In the genomic region with DNA sequence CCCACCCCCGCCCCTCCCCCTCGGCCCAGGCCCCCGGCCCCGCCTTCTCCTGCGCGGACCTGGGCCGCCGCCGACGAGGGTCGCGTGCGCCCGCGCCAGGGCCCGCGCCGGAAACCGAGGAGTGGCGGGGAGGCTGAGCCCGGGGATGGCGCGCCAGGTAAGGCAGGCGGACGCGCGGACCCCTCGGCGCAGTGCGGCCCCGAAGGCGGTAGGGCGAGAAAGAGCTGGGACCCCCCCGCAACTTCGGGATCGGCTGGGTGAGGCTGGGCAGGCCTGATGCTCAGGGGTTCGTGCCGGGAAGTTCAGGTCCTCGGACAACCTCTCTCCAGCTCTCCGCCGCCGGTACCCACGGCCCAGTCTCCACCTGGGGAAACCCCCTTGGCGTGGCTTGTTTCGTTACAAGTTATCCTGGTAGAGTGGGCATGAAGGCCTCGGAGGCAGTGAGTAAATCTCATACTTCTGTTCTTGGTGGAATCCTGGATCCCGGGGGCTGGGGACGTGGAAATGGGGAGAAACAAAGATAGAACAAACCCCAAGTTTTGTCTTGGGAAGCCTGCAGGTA, we compare ENCODE assay signal across 1 cellular context.
A peak's percentile ranks its signal among the peaks of the same experiment; 100 is the strongest.
TF ChIP-seq lines count a peak whose summit lies in the region.

No MANE protein-coding gene starts in this region.

TF ChIP-seq in K562, 482 proteins besides CTCF, POLR2A, EP300 and RAD21 (continued from another document and continues in another):
- TF ChIP-seq TOE1 (IDR thresholded peaks at IDR 0.05; ENCODE audit: borderline replicate concordance): peak; percentile 35; the same call in 1 of the 2 replicates
- no peak for TF ChIP-seq TOE1 (CRISPR knock-in tag; IDR thresholded peaks at IDR 0.05; ENCODE audit: borderline replicate concordance, low read depth)
- no peak for TF ChIP-seq ZEB2 (IDR thresholded peaks at IDR 0.05)
- no peak for TF ChIP-seq HMBOX1 (IDR thresholded peaks at IDR 0.05)
- TF ChIP-seq, protein P1, sequence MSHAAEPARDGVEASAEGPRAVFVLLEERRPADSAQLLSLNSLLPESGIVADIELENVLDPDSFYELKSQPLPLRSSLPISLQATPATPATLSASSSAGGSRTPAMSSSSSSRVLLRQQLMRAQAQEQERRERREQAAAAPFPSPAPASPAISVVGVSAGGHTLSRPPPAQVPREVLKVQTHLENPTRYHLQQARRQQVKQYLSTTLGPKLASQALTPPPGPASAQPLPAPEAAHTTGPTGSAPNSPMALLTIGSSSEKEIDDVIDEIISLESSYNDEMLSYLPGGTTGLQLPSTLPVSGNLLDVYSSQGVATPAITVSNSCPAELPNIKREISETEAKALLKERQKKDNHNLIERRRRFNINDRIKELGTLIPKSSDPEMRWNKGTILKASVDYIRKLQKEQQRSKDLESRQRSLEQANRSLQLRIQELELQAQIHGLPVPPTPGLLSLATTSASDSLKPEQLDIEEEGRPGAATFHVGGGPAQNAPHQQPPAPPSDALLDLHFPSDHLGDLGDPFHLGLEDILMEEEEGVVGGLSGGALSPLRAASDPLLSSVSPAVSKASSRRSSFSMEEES (CRISPR knock-in tag; IDR thresholded peaks at IDR 0.05): no peak
- TF ChIP-seq PHF8 (IDR thresholded peaks at IDR 0.05; ENCODE audit: borderline replicate concordance, low read length): peak; percentile 75; the same call in 1 of the 2 replicates
- peak; percentile 48; the same call in 1 of the 2 replicates for TF ChIP-seq SMAD4 (CRISPR knock-in tag; conservative IDR thresholded peaks at IDR 0.05)
- TF ChIP-seq, protein P2, sequence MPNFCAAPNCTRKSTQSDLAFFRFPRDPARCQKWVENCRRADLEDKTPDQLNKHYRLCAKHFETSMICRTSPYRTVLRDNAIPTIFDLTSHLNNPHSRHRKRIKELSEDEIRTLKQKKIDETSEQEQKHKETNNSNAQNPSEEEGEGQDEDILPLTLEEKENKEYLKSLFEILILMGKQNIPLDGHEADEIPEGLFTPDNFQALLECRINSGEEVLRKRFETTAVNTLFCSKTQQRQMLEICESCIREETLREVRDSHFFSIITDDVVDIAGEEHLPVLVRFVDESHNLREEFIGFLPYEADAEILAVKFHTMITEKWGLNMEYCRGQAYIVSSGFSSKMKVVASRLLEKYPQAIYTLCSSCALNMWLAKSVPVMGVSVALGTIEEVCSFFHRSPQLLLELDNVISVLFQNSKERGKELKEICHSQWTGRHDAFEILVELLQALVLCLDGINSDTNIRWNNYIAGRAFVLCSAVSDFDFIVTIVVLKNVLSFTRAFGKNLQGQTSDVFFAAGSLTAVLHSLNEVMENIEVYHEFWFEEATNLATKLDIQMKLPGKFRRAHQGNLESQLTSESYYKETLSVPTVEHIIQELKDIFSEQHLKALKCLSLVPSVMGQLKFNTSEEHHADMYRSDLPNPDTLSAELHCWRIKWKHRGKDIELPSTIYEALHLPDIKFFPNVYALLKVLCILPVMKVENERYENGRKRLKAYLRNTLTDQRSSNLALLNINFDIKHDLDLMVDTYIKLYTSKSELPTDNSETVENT (CRISPR knock-in tag; IDR thresholded peaks at IDR 0.05): peak; percentile 82
- peak; percentile 58; the same call in 1 of the 2 replicates for TF ChIP-seq GABPB1 (CRISPR knock-in tag; IDR thresholded peaks at IDR 0.05)
- peak; percentile 68 for TF ChIP-seq ZBTB1 (CRISPR knock-in tag; IDR thresholded peaks at IDR 0.05; ENCODE audit: borderline replicate concordance, low read depth)
- no peak for TF ChIP-seq ZSCAN29 (IDR thresholded peaks at IDR 0.05)
- peak; percentile 92 for TF ChIP-seq CREB1 (IDR thresholded peaks at IDR 0.05)
- TF ChIP-seq CREB1 (CRISPR knock-in tag; IDR thresholded peaks at IDR 0.05): peak; percentile 87
- TF ChIP-seq FOXA3 (CRISPR knock-in tag; conservative IDR thresholded peaks at IDR 0.05 in 1 of 2, IDR thresholded peaks at IDR 0.05 in 1 of 2): 0 out of 4 replicates have a peak, but pooled peaks of 1 of the 2 experiments have one; percentile 49
- no peak for TF ChIP-seq FIP1L1 (IDR thresholded peaks at IDR 0.05; ENCODE audit: low read depth, low read length, poor library complexity, severe bottlenecking)
- TF ChIP-seq POLR2AphosphoS5 (IDR thresholded peaks at IDR 0.05; ENCODE audit: control insufficient read depth, insufficient read depth, low read depth, low read length): peak; percentile 17; the same call in 1 of the 2 replicates
- TF ChIP-seq ZNF124 (CRISPR knock-in tag; IDR thresholded peaks at IDR 0.05): no peak
- no peak for TF ChIP-seq HMGN3 (IDR thresholded peaks at IDR 0.05; ENCODE audit: borderline replicate concordance, extremely low read depth, insufficient read length, low read depth, low read length)
- TF ChIP-seq ZNF511 (CRISPR knock-in tag; IDR thresholded peaks at IDR 0.05): peak; percentile 55; the same call in 1 of the 2 replicates
- no peak for TF ChIP-seq USF2 (CRISPR knock-in tag; IDR thresholded peaks at IDR 0.05)
- no peak for TF ChIP-seq HDGF (IDR thresholded peaks at IDR 0.05)
- TF ChIP-seq L3MBTL2 (IDR thresholded peaks at IDR 0.05): no peak; the same call in 1 of the 2 replicates
- no peak for TF ChIP-seq SUPT5H (IDR thresholded peaks at IDR 0.05)
- TF ChIP-seq, protein P3, sequence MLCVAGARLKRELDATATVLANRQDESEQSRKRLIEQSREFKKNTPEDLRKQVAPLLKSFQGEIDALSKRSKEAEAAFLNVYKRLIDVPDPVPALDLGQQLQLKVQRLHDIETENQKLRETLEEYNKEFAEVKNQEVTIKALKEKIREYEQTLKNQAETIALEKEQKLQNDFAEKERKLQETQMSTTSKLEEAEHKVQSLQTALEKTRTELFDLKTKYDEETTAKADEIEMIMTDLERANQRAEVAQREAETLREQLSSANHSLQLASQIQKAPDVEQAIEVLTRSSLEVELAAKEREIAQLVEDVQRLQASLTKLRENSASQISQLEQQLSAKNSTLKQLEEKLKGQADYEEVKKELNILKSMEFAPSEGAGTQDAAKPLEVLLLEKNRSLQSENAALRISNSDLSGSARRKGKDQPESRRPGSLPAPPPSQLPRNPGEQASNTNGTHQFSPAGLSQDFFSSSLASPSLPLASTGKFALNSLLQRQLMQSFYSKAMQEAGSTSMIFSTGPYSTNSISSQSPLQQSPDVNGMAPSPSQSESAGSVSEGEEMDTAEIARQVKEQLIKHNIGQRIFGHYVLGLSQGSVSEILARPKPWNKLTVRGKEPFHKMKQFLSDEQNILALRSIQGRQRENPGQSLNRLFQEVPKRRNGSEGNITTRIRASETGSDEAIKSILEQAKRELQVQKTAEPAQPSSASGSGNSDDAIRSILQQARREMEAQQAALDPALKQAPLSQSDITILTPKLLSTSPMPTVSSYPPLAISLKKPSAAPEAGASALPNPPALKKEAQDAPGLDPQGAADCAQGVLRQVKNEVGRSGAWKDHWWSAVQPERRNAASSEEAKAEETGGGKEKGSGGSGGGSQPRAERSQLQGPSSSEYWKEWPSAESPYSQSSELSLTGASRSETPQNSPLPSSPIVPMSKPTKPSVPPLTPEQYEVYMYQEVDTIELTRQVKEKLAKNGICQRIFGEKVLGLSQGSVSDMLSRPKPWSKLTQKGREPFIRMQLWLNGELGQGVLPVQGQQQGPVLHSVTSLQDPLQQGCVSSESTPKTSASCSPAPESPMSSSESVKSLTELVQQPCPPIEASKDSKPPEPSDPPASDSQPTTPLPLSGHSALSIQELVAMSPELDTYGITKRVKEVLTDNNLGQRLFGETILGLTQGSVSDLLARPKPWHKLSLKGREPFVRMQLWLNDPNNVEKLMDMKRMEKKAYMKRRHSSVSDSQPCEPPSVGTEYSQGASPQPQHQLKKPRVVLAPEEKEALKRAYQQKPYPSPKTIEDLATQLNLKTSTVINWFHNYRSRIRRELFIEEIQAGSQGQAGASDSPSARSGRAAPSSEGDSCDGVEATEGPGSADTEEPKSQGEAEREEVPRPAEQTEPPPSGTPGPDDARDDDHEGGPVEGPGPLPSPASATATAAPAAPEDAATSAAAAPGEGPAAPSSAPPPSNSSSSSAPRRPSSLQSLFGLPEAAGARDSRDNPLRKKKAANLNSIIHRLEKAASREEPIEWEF (CRISPR knock-in tag; IDR thresholded peaks at IDR 0.05): no peak
- TF ChIP-seq, protein P4, sequence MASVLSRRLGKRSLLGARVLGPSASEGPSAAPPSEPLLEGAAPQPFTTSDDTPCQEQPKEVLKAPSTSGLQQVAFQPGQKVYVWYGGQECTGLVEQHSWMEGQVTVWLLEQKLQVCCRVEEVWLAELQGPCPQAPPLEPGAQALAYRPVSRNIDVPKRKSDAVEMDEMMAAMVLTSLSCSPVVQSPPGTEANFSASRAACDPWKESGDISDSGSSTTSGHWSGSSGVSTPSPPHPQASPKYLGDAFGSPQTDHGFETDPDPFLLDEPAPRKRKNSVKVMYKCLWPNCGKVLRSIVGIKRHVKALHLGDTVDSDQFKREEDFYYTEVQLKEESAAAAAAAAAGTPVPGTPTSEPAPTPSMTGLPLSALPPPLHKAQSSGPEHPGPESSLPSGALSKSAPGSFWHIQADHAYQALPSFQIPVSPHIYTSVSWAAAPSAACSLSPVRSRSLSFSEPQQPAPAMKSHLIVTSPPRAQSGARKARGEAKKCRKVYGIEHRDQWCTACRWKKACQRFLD (CRISPR knock-in tag; IDR thresholded peaks at IDR 0.05): peak; percentile 55
- TF ChIP-seq NRF1 (conservative IDR thresholded peaks at IDR 0.05 in 1 of 2, IDR thresholded peaks at IDR 0.05 in 1 of 2): peak; percentile 50 to 58; a peak in 3 of 4 replicates
- no peak for TF ChIP-seq PHB (CRISPR knock-in tag; IDR thresholded peaks at IDR 0.05)
- TF ChIP-seq BRD4 (IDR thresholded peaks at IDR 0.05): no peak
- TF ChIP-seq ZNF75A (CRISPR knock-in tag; IDR thresholded peaks at IDR 0.05): no peak
- no peak for TF ChIP-seq PTTG1 (tag; IDR thresholded peaks at IDR 0.05; ENCODE audit: low read depth)
- no peak for TF ChIP-seq NFYB (IDR thresholded peaks at IDR 0.05; ENCODE audit: extremely low read depth, insufficient read length)
- TF ChIP-seq, protein P5, sequence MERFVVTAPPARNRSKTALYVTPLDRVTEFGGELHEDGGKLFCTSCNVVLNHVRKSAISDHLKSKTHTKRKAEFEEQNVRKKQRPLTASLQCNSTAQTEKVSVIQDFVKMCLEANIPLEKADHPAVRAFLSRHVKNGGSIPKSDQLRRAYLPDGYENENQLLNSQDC (CRISPR knock-in tag; IDR thresholded peaks at IDR 0.05): no peak
- TF ChIP-seq ETV5 (CRISPR knock-in tag; IDR thresholded peaks at IDR 0.05; ENCODE audit: low read depth): peak; percentile 26; the same call in 1 of the 2 replicates
- TF ChIP-seq ELF2 (CRISPR knock-in tag; IDR thresholded peaks at IDR 0.05): 0 out of 2 replicates have a peak, but pooled peaks have one; percentile 35
- peak; percentile 50 to 78; a peak in 2 of 4 replicates for TF ChIP-seq SIN3A (IDR thresholded peaks at IDR 0.05; ENCODE audit: borderline replicate concordance in 2 of 2, control insufficient read depth in 1 of 2, low read depth in 2 of 2, low read length in 2 of 2)
- TF ChIP-seq ZNF121 (CRISPR knock-in tag; conservative IDR thresholded peaks at IDR 0.05): no peak
- TF ChIP-seq, protein P6, sequence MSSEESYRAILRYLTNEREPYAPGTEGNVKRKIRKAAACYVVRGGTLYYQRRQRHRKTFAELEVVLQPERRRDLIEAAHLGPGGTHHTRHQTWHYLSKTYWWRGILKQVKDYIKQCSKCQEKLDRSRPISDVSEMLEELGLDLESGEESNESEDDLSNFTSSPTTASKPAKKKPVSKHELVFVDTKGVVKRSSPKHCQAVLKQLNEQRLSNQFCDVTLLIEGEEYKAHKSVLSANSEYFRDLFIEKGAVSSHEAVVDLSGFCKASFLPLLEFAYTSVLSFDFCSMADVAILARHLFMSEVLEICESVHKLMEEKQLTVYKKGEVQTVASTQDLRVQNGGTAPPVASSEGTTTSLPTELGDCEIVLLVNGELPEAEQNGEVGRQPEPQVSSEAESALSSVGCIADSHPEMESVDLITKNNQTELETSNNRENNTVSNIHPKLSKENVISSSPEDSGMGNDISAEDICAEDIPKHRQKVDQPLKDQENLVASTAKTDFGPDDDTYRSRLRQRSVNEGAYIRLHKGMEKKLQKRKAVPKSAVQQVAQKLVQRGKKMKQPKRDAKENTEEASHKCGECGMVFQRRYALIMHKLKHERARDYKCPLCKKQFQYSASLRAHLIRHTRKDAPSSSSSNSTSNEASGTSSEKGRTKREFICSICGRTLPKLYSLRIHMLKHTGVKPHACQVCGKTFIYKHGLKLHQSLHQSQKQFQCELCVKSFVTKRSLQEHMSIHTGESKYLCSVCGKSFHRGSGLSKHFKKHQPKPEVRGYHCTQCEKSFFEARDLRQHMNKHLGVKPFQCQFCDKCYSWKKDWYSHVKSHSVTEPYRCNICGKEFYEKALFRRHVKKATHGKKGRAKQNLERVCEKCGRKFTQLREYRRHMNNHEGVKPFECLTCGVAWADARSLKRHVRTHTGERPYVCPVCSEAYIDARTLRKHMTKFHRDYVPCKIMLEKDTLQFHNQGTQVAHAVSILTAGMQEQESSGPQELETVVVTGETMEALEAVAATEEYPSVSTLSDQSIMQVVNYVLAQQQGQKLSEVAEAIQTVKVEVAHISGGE (CRISPR knock-in tag; IDR thresholded peaks at IDR 0.05): peak in 1 of 3 experiments; percentile 78; a peak in 1 of 6 replicates
